In the genomic region with DNA sequence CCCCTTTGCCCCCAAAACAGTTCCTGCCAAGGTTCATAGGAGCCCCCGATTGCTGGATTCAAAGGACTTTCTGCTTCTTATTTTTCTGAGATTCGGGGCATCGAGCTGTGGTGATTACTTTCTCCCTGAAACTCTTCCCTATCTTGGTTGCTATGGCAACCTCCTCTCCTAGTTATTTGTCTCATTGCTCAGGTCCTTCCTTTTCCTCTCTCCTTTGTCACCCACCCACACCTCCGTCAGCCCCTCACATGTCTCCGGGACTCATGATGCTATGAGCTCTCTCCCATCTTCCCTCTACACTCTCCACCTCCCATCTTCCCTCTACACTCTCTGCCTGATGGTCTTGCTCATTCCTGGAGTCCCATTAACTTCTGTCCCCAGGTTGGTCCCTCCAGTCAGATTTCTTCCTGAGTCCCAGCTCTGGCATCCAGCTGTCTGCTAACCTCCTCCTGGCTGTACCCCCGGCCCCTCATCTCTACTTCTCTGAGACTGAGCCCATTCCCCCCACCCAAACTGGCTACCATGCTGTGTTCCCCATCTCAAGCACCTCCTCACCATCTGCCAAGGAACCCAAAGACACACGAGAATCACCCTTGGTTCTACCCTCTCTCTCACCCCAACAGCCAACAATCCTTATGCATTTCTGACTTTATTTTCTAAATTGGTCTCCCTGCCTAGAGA, we compare ENCODE assay signal across 31 cellular contexts. TPM values are rescaled to one million over a fixed set of nuclear protein-coding genes. Genes with fewer than 3 reads are reported as not detected.
"Had no signal": no experiment of that assay in that cellular context is flagged by ENCODE, and none has a peak within 500 bp of the region (broad histone marks: within the 10 kb centered on the region; RNA-seq: fewer than 3 reads in every experiment).

No MANE protein-coding gene starts in this region.

- H3K27me3 Mint-ChIP-seq: activated naive CD8-positive, alpha-beta T cell treated with anti-CD3 and anti-CD28 coated beads for 36 hours had no signal

- H3K27ac Mint-ChIP-seq: activated naive CD4-positive, alpha-beta T cell treated with anti-CD3 and anti-CD28 coated beads for 36 hours; activated naive CD8-positive, alpha-beta T cell treated with anti-CD3 and anti-CD28 coated beads for 36 hours; effector memory CD8-positive, alpha-beta T cell; stimulated activated memory B cell treated with anti-CD40 and anti-IgM and Interleukin-4, amounts not matched to agents 10 μg/mL and 1 μg/mL and 100 μg/mL, for 72 hours; T-cell; T-helper 2 cell treated with Interferon-gamma antibody and Interleukin-4, amounts not matched to agents 5 μg/mL and 100 μg/mL, for 36 hours had no signal

- DNase-seq: activated CD4-positive, alpha-beta T cell treated with anti-CD3 and anti-CD28 coated beads for 4 hours; activated CD4-positive, alpha-beta T cell treated with anti-CD3 and anti-CD28 coated beads, Interleukin-2, amount 50 U/mL, for 48 hours; activated CD8-positive, alpha-beta memory T cell treated with anti-CD3 and anti-CD28 coated beads for 24 hours; activated effector memory CD4-positive, alpha-beta T cell treated with anti-CD3 and anti-CD28 coated beads, Interleukin-2, amount 50 U/mL, for 16 hours; activated naive CD4-positive, alpha-beta T cell treated with anti-CD3 and anti-CD28 coated beads for 36 hours; activated naive CD8-positive, alpha-beta T cell treated with anti-CD3 and anti-CD28 coated beads for 36 hours; aorta; body of pancreas; cortex of kidney; effector memory CD8-positive, alpha-beta T cell; foreskin keratinocyte; islet precursor cell; left ventricle myocardium inferior; mesendoderm; pancreas; stimulated activated CD4-positive, alpha-beta T cell treated with anti-CD3 and anti-CD28 coated beads, Interleukin-1b, Interleukin-23, amount 100 ng/mL, for 48 hours; stimulated activated CD4-positive, alpha-beta T cell treated with anti-CD3 and anti-CD28 coated beads, Interleukin-4, amount 100 ng/mL, for 4 hours; stimulated activated CD8-positive, alpha-beta memory T cell treated with anti-CD3 and anti-CD28 coated beads, Interleukin-4, amount 100 ng/mL, for 48 hours; stimulated activated naive CD8-positive, alpha-beta T cell treated with anti-CD3 and anti-CD28 coated beads, Interleukin-15, amount 100 ng/mL, for 72 hours; substantia nigra; T-cell; tibial artery; upper lobe of right lung had no signal

- H3K9me3 ChIP-seq: adrenal gland, body of pancreas, esophagus muscularis mucosa, left ventricle myocardium inferior, pancreas, prostate gland, tibial artery, upper lobe of right lung had no signal

- H3K27me3 ChIP-seq: adrenal gland, body of pancreas, esophagus muscularis mucosa, foreskin keratinocyte, pancreas, upper lobe of right lung had no signal

- H3K4me2 ChIP-seq: smooth muscle cell had no signal

- H3K4me1 Mint-ChIP-seq: activated naive CD8-positive, alpha-beta T cell treated with anti-CD3 and anti-CD28 coated beads for 36 hours; stimulated activated naive CD8-positive, alpha-beta T cell treated with anti-CD3 and anti-CD28 coated beads, Interleukin-15, amount 100 ng/mL, for 72 hours; T-cell had no signal

- H3K36me3 ChIP-seq: adrenal gland, pancreas, prostate gland, upper lobe of right lung had no signal

- H3K4me3 Mint-ChIP-seq: activated naive CD4-positive, alpha-beta T cell treated with anti-CD3 and anti-CD28 coated beads for 36 hours; activated naive CD8-positive, alpha-beta T cell treated with anti-CD3 and anti-CD28 coated beads for 36 hours; effector memory CD8-positive, alpha-beta T cell; neural crest cell; stimulated activated memory B cell treated with anti-CD40 and anti-IgM and Interleukin-4, amounts not matched to agents 10 μg/mL and 1 μg/mL and 100 μg/mL, for 72 hours; stimulated activated naive CD8-positive, alpha-beta T cell treated with anti-CD3 and anti-CD28 coated beads, Interleukin-15, amount 100 ng/mL, for 72 hours; T-cell; T-helper 2 cell treated with Interferon-gamma antibody and Interleukin-4, amounts not matched to agents 5 μg/mL and 100 μg/mL, for 36 hours had no signal

- H3K4me3 ChIP-seq: adrenal gland, body of pancreas, esophagus muscularis mucosa, left ventricle myocardium inferior, lung, pancreas, prostate gland, smooth muscle cell, tibial artery, upper lobe of right lung had no signal

- H3K9me3 Mint-ChIP-seq: activated naive CD4-positive, alpha-beta T cell treated with anti-CD3 and anti-CD28 coated beads for 36 hours; activated naive CD8-positive, alpha-beta T cell treated with anti-CD3 and anti-CD28 coated beads for 36 hours; stimulated activated memory B cell treated with anti-CD40 and anti-IgM and Interleukin-4, amounts not matched to agents 10 μg/mL and 1 μg/mL and 100 μg/mL, for 72 hours; T-cell; T-helper 2 cell treated with Interferon-gamma antibody and Interleukin-4, amounts not matched to agents 5 μg/mL and 100 μg/mL, for 36 hours had no signal

- H3K27ac ChIP-seq: adrenal gland, body of pancreas, esophagus muscularis mucosa, foreskin keratinocyte, left ventricle myocardium inferior, pancreas, prostate gland, tibial artery, upper lobe of right lung had no signal

- ATAC-seq: body of pancreas; effector memory CD8-positive, alpha-beta T cell; foreskin keratinocyte; pancreas; stimulated activated memory B cell treated with anti-CD40 and anti-IgM and Interleukin-4, amounts not matched to agents 10 μg/mL and 1 μg/mL and 100 μg/mL, for 72 hours; stimulated activated naive CD8-positive, alpha-beta T cell treated with anti-CD3 and anti-CD28 coated beads, Interleukin-15, amount 100 ng/mL, for 72 hours; T-cell; upper lobe of right lung had no signal

RNA-seq across cellular contexts. Expression of a gene that starts 30.2 kb away (rescaled TPM):
- total RNA-seq: smooth muscle cell had no signal
